ENCODE assay signal across 10 cellular contexts in genomic region chr1:198922638-198923430, GRCh38.
DNase-seq lines count a peak whose midpoint lies in the region; ATAC-seq and TF ChIP-seq lines count a peak whose summit lies in the region.
"Had no signal": no experiment of that assay in that cellular context is flagged by ENCODE, and none has a peak within 500 bp of the region (broad histone marks: within the 10 kb centered on the region; RNA-seq: fewer than 3 reads in every experiment).

No MANE protein-coding gene starts in this region.

- peak; percentile 68 for ATAC-seq in HG02884 (IDR thresholded peaks at IDR 0.05; ENCODE audit: unreplicated experiment)

- no peaks in the 10 kb centered on the region for H3K9me3 Mint-ChIP-seq in activated T-cell treated with anti-CD3 and anti-CD28 coated beads, Interleukin-2, amount 50 U/mL, for 24 hours
- H3K9me3 Mint-ChIP-seq in stimulated activated naive CD8-positive, alpha-beta T cell treated with anti-CD3 and anti-CD28 coated beads, Interleukin-15, Interleukin-2, amounts not matched to agents 100 ng/mL and 50 ng/mL, for 24 hours, result no peaks in the 10 kb centered on the region

- H3K27ac Mint-ChIP-seq in activated T-cell treated with anti-CD3 and anti-CD28 coated beads, Interleukin-2, amount 50 U/mL, for 24 hours, result peak overlapping the region; percentile 92
- H3K27ac Mint-ChIP-seq in stimulated activated naive CD8-positive, alpha-beta T cell treated with anti-CD3 and anti-CD28 coated beads, Interleukin-15, Interleukin-2, amounts not matched to agents 100 ng/mL and 50 ng/mL, for 24 hours, result peak overlapping the region; percentile 83

- TF ChIP-seq POLR2A in erythroblast (IDR thresholded peaks at IDR 0.05; ENCODE audit: low read length), result no peak

- DNase-seq in activated T-cell treated with anti-CD3 and anti-CD28 coated beads, Interleukin-2, amount 50 U/mL, for 24 hours, result no peak
- no peak for DNase-seq in activated T-cell treated with anti-CD3 and anti-CD28 coated beads, Interleukin-2, amount 50 U/mL, for 1 hour
- peak; percentile 4 for DNase-seq in RKO (ENCODE audit: low spot score)
- DNase-seq in glomerular visceral epithelial cell (ENCODE audit: extremely low spot score), result no peak
- DNase-seq in erythroblast (lab: John Stamatoyannopoulos, UW), result no peak
- no peak for DNase-seq in RWPE1 (ENCODE audit: low spot score)
- DNase-seq: heart right ventricle, IMR-90 had no signal

- no peak for TF ChIP-seq CTCF in RWPE1 (conservative IDR thresholded peaks at IDR 0.05; ENCODE audit: low read depth)

- POLR2A ChIA-PET in RWPE1 (lab: Yijun Ruan, JAX; ENCODE audit: low non-redundant PET), result no interaction called here

- peaks cover 7% of the 10 kb centered on the region for H3K36me3 Mint-ChIP-seq in activated T-cell treated with anti-CD3 and anti-CD28 coated beads, Interleukin-2, amount 50 U/mL, for 24 hours (ENCODE audit: low read depth)
- peaks cover 10% of the 10 kb centered on the region for H3K36me3 Mint-ChIP-seq in stimulated activated naive CD8-positive, alpha-beta T cell treated with anti-CD3 and anti-CD28 coated beads, Interleukin-15, Interleukin-2, amounts not matched to agents 100 ng/mL and 50 ng/mL, for 24 hours (ENCODE audit: low read depth)

- CTCF ChIA-PET in RWPE1 (lab: Yijun Ruan, JAX), result interaction anchor here (0.6 to 0.9 kb wide), 4 partner anchors 20 to 881 kb away, joined by 3 to 5 read pairs (median 4); no protein-coding TSS in a partner anchor

- no peak overlapping the region for H3K27ac ChIP-seq in RWPE1

- H3K4me1 Mint-ChIP-seq in activated T-cell treated with anti-CD3 and anti-CD28 coated beads, Interleukin-2, amount 50 U/mL, for 24 hours (ENCODE audit: low read depth), result peaks cover 82% of the 10 kb centered on the region
- peaks cover 86% of the 10 kb centered on the region for H3K4me1 Mint-ChIP-seq in stimulated activated naive CD8-positive, alpha-beta T cell treated with anti-CD3 and anti-CD28 coated beads, Interleukin-15, Interleukin-2, amounts not matched to agents 100 ng/mL and 50 ng/mL, for 24 hours (ENCODE audit: low read depth)

- no peaks in the 10 kb centered on the region for H3K27me3 Mint-ChIP-seq in activated T-cell treated with anti-CD3 and anti-CD28 coated beads, Interleukin-2, amount 50 U/mL, for 24 hours
- H3K27me3 Mint-ChIP-seq in stimulated activated naive CD8-positive, alpha-beta T cell treated with anti-CD3 and anti-CD28 coated beads, Interleukin-15, Interleukin-2, amounts not matched to agents 100 ng/mL and 50 ng/mL, for 24 hours, result no peaks in the 10 kb centered on the region

- peak overlapping the region; percentile 53 for H3K4me3 Mint-ChIP-seq in activated T-cell treated with anti-CD3 and anti-CD28 coated beads, Interleukin-2, amount 50 U/mL, for 24 hours
- H3K4me3 Mint-ChIP-seq in stimulated activated naive CD8-positive, alpha-beta T cell treated with anti-CD3 and anti-CD28 coated beads, Interleukin-15, Interleukin-2, amounts not matched to agents 100 ng/mL and 50 ng/mL, for 24 hours, result peak overlapping the region; percentile 43
